Comparison of ENCODE assay signal across 19 cellular contexts in the genomic region with DNA sequence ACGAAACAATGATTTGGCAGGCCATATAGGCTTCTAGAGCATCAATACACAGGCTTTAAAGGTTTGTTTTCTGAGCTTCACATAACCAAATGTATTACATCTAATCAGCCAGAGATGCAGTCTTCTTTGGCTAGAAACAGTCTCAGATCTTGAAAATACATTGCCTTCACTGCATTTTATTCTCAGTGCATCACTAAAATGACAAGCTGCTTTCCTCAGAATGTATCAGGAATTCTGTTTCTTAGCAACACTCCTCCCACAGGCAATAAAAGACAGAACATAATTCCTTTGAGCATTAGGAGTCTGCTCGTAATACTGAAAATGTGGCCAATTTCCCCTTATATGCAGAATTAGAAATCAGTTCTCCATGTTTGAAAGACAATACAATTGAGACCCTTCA. TPM values are rescaled to one million over a fixed set of nuclear protein-coding genes. Genes with fewer than 3 reads are reported as not detected.
A peak's percentile ranks its signal among the peaks of the same experiment; 100 is the strongest.
DNase-seq lines count a peak whose midpoint lies in the region; ATAC-seq, FAIRE-seq and TF ChIP-seq lines count a peak whose summit lies in the region.
"Had no signal": no experiment of that assay in that cellular context is flagged by ENCODE, and none has a peak within 500 bp of the region (broad histone marks: within the 10 kb centered on the region; RNA-seq: fewer than 3 reads in every experiment).

No MANE protein-coding gene starts in this region.

- peaks cover 10% of the 10 kb centered on the region for H3K27me3 Mint-ChIP-seq in activated CD8-positive, alpha-beta T cell treated with anti-CD3 and anti-CD28 coated beads, Interleukin-2, amount 10 ng/mL, durations not matched to agents 7 days and 5 days (ENCODE audit: low read depth)

- H4K20me1 ChIP-seq in neural cell (ENCODE audit: insufficient read depth): no peaks in the 10 kb centered on the region

- no peak overlapping the region for H3K27ac Mint-ChIP-seq in activated CD8-positive, alpha-beta T cell treated with anti-CD3 and anti-CD28 coated beads, Interleukin-2, amount 10 ng/mL, durations not matched to agents 7 days and 5 days

- H3K4me1 Mint-ChIP-seq in activated CD8-positive, alpha-beta T cell treated with anti-CD3 and anti-CD28 coated beads, Interleukin-2, amount 10 ng/mL, durations not matched to agents 7 days and 5 days (ENCODE audit: low read depth): no peaks in the 10 kb centered on the region

- no peaks in the 10 kb centered on the region for H3K36me3 Mint-ChIP-seq in activated CD8-positive, alpha-beta T cell treated with anti-CD3 and anti-CD28 coated beads, Interleukin-2, amount 10 ng/mL, durations not matched to agents 7 days and 5 days (ENCODE audit: low read depth)

- no peaks in the 10 kb centered on the region for H3K36me3 ChIP-seq in neural cell (ENCODE audit: insufficient read depth, low read length)
- H3K36me3 ChIP-seq: upper lobe of left lung had no signal

- POLR2A ChIA-PET in activated CD8-positive, alpha-beta T cell treated with anti-CD3 and anti-CD28 coated beads, Interleukin-2, amount 10 ng/mL, durations not matched to agents 7 days and 5 days (lab: Charles Lee): no interaction called here

- no peaks in the 10 kb centered on the region for H3K27me3 ChIP-seq in neural cell (ENCODE audit: insufficient read depth, low read depth, low read length)
- H3K27me3 ChIP-seq: foreskin keratinocyte, upper lobe of left lung had no signal

- H3K9ac ChIP-seq in neural cell (ENCODE audit: low read length): peak overlapping the region; percentile 51

- H3K9me2 ChIP-seq in neural cell (ENCODE audit: insufficient read depth, low read length): no peaks in the 10 kb centered on the region

- H3K27ac ChIP-seq in neural cell (ENCODE audit: low read length): peak overlapping the region; percentile 90
- H3K27ac ChIP-seq: A549, foreskin keratinocyte, upper lobe of left lung had no signal

- no peak overlapping the region for H3K4me3 ChIP-seq in AG09309 (ENCODE audit: control insufficient read depth, low read depth, low read length)
- H3K4me3 ChIP-seq in neural cell (ENCODE audit: low read length): peak overlapping the region; percentile 33
- H3K4me3 ChIP-seq: A549, GM12878, upper lobe of left lung had no signal

- H2AFZ ChIP-seq in neural cell (ENCODE audit: low read depth, low read length): no peak overlapping the region

- TF ChIP-seq CTCF in AG09309 (IDR thresholded peaks at IDR 0.05; ENCODE audit: control insufficient read depth, insufficient read depth, low read depth, low read length, missing control alignments) (no peak), neural cell (IDR thresholded peaks at IDR 0.05; ENCODE audit: poor library complexity, severe bottlenecking) (no peak)

- DNase-seq in AG09309 (ENCODE audit: low read depth): peak; percentile 57
- DNase-seq in M059J (ENCODE audit: low read depth): peak; percentile 21
- DNase-seq in activated CD8-positive, alpha-beta T cell treated with anti-CD3 and anti-CD28 coated beads, Interleukin-2, amount 10 ng/mL, durations not matched to agents 7 days and 5 days: no peak
- DNase-seq in NCI-H1417 (lab: John Stamatoyannopoulos, UW): no peak
- DNase-seq: activated CD8-positive, alpha-beta memory T cell treated with anti-CD3 and anti-CD28 coated beads, Interleukin-2, amount 50 U/mL, for 48 hours; effector CD4-positive, alpha-beta T cell; foreskin keratinocyte; H7; left ventricle myocardium superior; NCI-H146; Right ventricle myocardium superior; stimulated activated naive CD4-positive, alpha-beta T cell treated with Interleukin-2 at 50 U/mL for 16 hours; upper lobe of left lung had no signal

- H3K9me3 ChIP-seq in neural cell (ENCODE audit: low read length): no peaks in the 10 kb centered on the region
- H3K9me3 ChIP-seq: A549, upper lobe of left lung had no signal

- FAIRE-seq in endometrium (lab: Jason Lieb, UNC): peak; percentile 51
- FAIRE-seq: A549, GM12878 had no signal

- CTCF ChIA-PET in activated CD8-positive, alpha-beta T cell treated with anti-CD3 and anti-CD28 coated beads, Interleukin-2, amount 10 ng/mL, durations not matched to agents 7 days and 5 days (lab: Charles Lee): interaction anchor here (1.0 kb wide), 1 partner anchor 35 kb away, joined by 4 read pairs; no protein-coding TSS in a partner anchor

- peak; percentile 64 for TF ChIP-seq EP300 in neural cell (conservative IDR thresholded peaks at IDR 0.05; ENCODE audit: poor library complexity, severe bottlenecking)

- H3K79me2 ChIP-seq in neural cell (replicated peaks; ENCODE audit: insufficient read depth, low read length): no peaks in the 10 kb centered on the region

- no peaks in the 10 kb centered on the region for H3F3A ChIP-seq in neural cell (ENCODE audit: insufficient read depth, low read length, poor library complexity, severe bottlenecking)

- no peak overlapping the region for H3K4me3 Mint-ChIP-seq in activated CD8-positive, alpha-beta T cell treated with anti-CD3 and anti-CD28 coated beads, Interleukin-2, amount 10 ng/mL, durations not matched to agents 7 days and 5 days

- H3K9me3 Mint-ChIP-seq in activated CD8-positive, alpha-beta T cell treated with anti-CD3 and anti-CD28 coated beads, Interleukin-2, amount 10 ng/mL, durations not matched to agents 7 days and 5 days (ENCODE audit: insufficient read depth): no peaks in the 10 kb centered on the region

- ATAC-seq in GM18520 (IDR thresholded peaks at IDR 0.05; ENCODE audit: unreplicated experiment): no peak
- no peak for ATAC-seq in activated CD8-positive, alpha-beta T cell treated with anti-CD3 and anti-CD28 coated beads, Interleukin-2, amount 10 ng/mL, durations not matched to agents 7 days and 5 days
- ATAC-seq in HG03457 (IDR thresholded peaks at IDR 0.05; ENCODE audit: unreplicated experiment): no peak
- ATAC-seq: A549, foreskin keratinocyte, GM12878, left ventricle myocardium superior had no signal

- peak; percentile 37 for TF ChIP-seq RAD21 in neural cell (conservative IDR thresholded peaks at IDR 0.05)

- peak overlapping the region; percentile 27 for H3K4me2 ChIP-seq in neural cell (ENCODE audit: low read length)
- H3K4me2 ChIP-seq: A549 had no signal

TF ChIP-seq in neural cell, 6 proteins besides CTCF, POLR2A, EP300 and RAD21:
- TF ChIP-seq MXI1 (conservative IDR thresholded peaks at IDR 0.05; ENCODE audit: poor library complexity, severe bottlenecking) (no peak), POLR2AphosphoS5 (IDR thresholded peaks at IDR 0.05) (peak; percentile 25), EZH2 (IDR thresholded peaks at IDR 0.05; ENCODE audit: borderline replicate concordance, insufficient read depth, low read length, poor library complexity, severe bottlenecking) (no peak), SMC3 (conservative IDR thresholded peaks at IDR 0.05; ENCODE audit: poor library complexity) (no peak)
- TF ChIP-seq, protein P1, sequence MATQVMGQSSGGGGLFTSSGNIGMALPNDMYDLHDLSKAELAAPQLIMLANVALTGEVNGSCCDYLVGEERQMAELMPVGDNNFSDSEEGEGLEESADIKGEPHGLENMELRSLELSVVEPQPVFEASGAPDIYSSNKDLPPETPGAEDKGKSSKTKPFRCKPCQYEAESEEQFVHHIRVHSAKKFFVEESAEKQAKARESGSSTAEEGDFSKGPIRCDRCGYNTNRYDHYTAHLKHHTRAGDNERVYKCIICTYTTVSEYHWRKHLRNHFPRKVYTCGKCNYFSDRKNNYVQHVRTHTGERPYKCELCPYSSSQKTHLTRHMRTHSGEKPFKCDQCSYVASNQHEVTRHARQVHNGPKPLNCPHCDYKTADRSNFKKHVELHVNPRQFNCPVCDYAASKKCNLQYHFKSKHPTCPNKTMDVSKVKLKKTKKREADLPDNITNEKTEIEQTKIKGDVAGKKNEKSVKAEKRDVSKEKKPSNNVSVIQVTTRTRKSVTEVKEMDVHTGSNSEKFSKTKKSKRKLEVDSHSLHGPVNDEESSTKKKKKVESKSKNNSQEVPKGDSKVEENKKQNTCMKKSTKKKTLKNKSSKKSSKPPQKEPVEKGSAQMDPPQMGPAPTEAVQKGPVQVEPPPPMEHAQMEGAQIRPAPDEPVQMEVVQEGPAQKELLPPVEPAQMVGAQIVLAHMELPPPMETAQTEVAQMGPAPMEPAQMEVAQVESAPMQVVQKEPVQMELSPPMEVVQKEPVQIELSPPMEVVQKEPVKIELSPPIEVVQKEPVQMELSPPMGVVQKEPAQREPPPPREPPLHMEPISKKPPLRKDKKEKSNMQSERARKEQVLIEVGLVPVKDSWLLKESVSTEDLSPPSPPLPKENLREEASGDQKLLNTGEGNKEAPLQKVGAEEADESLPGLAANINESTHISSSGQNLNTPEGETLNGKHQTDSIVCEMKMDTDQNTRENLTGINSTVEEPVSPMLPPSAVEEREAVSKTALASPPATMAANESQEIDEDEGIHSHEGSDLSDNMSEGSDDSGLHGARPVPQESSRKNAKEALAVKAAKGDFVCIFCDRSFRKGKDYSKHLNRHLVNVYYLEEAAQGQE (IDR thresholded peaks at IDR 0.05; ENCODE audit: borderline replicate concordance): peak; percentile 79
TF ChIP-seq in neural cell: peak in this region for 2.

RNA-seq across cellular contexts. Expression of gene FEM1C, which starts 36.9 kb away (rescaled TPM):
- total RNA-seq in M059J (2014; rRNA removed; shearing (Covaris generic)): 19.9 and 22.5 TPM in 2 replicates
- 15.1 and 16.4 TPM in 2 replicates for polyA plus RNA-seq in neural cell
- polyA minus RNA-seq in neural cell: 54.5 and 63.6 TPM in 2 replicates
- total RNA-seq in activated CD8-positive, alpha-beta T cell treated with anti-CD3 and anti-CD28 coated beads, Interleukin-2, amount 10 ng/mL, durations not matched to agents 7 days and 5 days: 10 to 100 TPM; 13.6 to 15.0 TPM

Comparison
In these comparisons a context has a peak if more than half of its experiments do, and no peak if none do; other contexts are left out.
1. DNase-seq: peak in AG09309 (single experiment) and M059J (single experiment); none in activated CD8-positive, alpha-beta T cell treated with anti-CD3 and anti-CD28 coated beads, Interleukin-2, amount 10 ng/mL, durations not matched to agents 7 days and 5 days (single experiment) and NCI-H1417 (0 of 3).